23 cellular contexts compared by ENCODE assay signal in genomic region chr2:61415265-61415664, GRCh38.
"Had no signal": no experiment of that assay in that cellular context is flagged by ENCODE, and none has a peak within 500 bp of the region (broad histone marks: within the 10 kb centered on the region; RNA-seq: fewer than 3 reads in every experiment).

No MANE protein-coding gene starts in this region.

- H3K4me1 ChIP-seq: neural progenitor cell had no signal

- ATAC-seq: effector memory CD8-positive, alpha-beta T cell; left ventricle myocardium superior; lower lobe of right lung; mucosa of descending colon; naive thymus-derived CD4-positive, alpha-beta T cell; pancreas; right lobe of liver; stimulated activated naive CD8-positive, alpha-beta T cell treated with anti-CD3 and anti-CD28 coated beads, Interleukin-15, amount 100 ng/mL, for 72 hours had no signal

- H3K4me3 Mint-ChIP-seq: effector memory CD8-positive, alpha-beta T cell; immature natural killer cell; naive thymus-derived CD4-positive, alpha-beta T cell; nephron; neural progenitor cell; stimulated activated naive CD8-positive, alpha-beta T cell treated with anti-CD3 and anti-CD28 coated beads, Interleukin-15, amount 100 ng/mL, for 72 hours had no signal

- H3K4me2 ChIP-seq: neural progenitor cell had no signal

- H3K27me3 Mint-ChIP-seq: effector memory CD8-positive, alpha-beta T cell; naive thymus-derived CD4-positive, alpha-beta T cell; stimulated activated naive CD8-positive, alpha-beta T cell treated with anti-CD3 and anti-CD28 coated beads, Interleukin-15, amount 100 ng/mL, for 72 hours had no signal

- H3K4me3 ChIP-seq: coronary artery, lower lobe of right lung, mucosa of descending colon, neural progenitor cell, pancreas, right lobe of liver, suprapubic skin, transverse colon, vagina had no signal

- H3K36me3 ChIP-seq: lower lobe of right lung, pancreas, right lobe of liver, suprapubic skin, transverse colon, vagina had no signal

- H3K27ac ChIP-seq: coronary artery, lower lobe of right lung, neural progenitor cell, pancreas, right lobe of liver, suprapubic skin, transverse colon, vagina had no signal

- H2AFZ ChIP-seq: neural progenitor cell had no signal

- H3K27ac Mint-ChIP-seq: nephron; neural progenitor cell; stimulated activated naive CD8-positive, alpha-beta T cell treated with anti-CD3 and anti-CD28 coated beads, Interleukin-15, amount 100 ng/mL, for 72 hours had no signal

- DNase-seq: effector memory CD8-positive, alpha-beta T cell; erythroblast; hypothalamus; immature natural killer cell; islet precursor cell; kidney glomerular epithelial cell; left ventricle myocardium superior; lower lobe of right lung; mucosa of descending colon; naive thymus-derived CD4-positive, alpha-beta T cell; pancreas; right lobe of liver; small intestine; stimulated activated CD4-positive, alpha-beta T cell treated with anti-CD3 and anti-CD28 coated beads, Interleukin-15, amount 100 ng/mL, for 24 hours; stimulated activated CD4-positive, alpha-beta T cell treated with anti-CD3 and anti-CD28 coated beads, Interleukin-2, amount 100 ng/mL, for 48 hours; stimulated activated naive CD4-positive, alpha-beta T cell; stimulated activated naive CD8-positive, alpha-beta T cell treated with anti-CD3 and anti-CD28 coated beads, Interleukin-15, amount 100 ng/mL, for 72 hours; transverse colon had no signal

- H3K27me3 ChIP-seq: neural progenitor cell, pancreas, right lobe of liver, suprapubic skin, transverse colon, vagina had no signal

- H3K36me3 Mint-ChIP-seq: immature natural killer cell had no signal

- H3K9me3 ChIP-seq: lower lobe of right lung, mucosa of descending colon, pancreas, right lobe of liver, suprapubic skin, transverse colon, vagina had no signal

- H3K9me3 Mint-ChIP-seq: effector memory CD8-positive, alpha-beta T cell; immature natural killer cell; naive thymus-derived CD4-positive, alpha-beta T cell; nephron; neural progenitor cell; stimulated activated naive CD8-positive, alpha-beta T cell treated with anti-CD3 and anti-CD28 coated beads, Interleukin-15, amount 100 ng/mL, for 72 hours had no signal
